ENCODE assay signal across 9 cellular contexts in the genomic region with DNA sequence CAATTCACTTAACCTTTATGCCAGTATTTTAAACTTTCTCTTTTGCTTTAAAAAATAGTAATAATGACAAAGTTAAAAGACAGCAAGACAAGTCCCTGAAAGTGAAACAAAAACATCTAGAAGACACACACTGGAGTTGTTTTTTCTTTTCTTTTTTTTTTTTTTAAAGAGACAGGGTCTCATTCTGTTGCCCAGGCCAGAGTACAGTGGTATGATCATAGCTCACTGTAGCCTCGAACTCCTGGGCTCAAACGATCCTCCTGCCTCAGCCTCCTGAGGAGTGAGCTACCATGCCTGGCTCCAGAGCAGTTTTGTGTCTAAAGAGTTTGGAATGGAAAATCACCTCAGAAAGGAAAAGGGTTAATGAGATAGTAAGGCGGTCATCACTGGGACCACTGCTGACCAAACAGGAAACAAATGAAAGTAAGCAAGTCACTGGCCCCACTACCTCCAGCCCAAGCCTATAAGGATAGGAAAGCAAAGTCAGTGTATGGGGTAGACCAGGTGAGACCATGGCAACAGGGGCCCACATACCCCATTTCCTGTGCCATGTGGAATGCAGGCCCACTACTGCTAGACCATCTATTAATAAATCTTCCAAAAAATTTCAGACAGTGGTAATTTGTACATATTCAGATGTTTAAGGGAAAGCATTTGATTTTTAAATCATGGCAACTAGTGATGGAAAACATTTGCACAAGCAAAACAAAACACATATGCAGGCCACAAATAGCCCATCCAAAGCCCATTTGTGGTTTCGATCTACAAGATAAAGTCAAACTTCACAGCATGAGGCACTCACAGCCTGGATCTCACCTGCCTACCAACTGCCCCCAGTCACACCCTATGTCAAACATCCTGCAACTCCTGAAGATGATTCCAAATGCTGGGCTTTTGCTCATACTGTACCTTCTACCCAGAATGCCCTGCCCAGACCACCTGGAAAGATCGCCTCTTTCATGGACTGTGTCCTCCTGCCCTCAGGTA.
DNase-seq lines count a peak whose midpoint lies in the region; ATAC-seq and TF ChIP-seq lines count a peak whose summit lies in the region.
"Had no signal": no experiment of that assay in that cellular context is flagged by ENCODE, and none has a peak within 500 bp of the region (broad histone marks: within the 10 kb centered on the region; RNA-seq: fewer than 3 reads in every experiment).

No MANE protein-coding gene starts in this region.

- H3K27me3 ChIP-seq in endodermal cell (ENCODE audit: control insufficient read depth, insufficient read depth, low read length, poor library complexity, severe bottlenecking) (no peaks in the 10 kb centered on the region), esophagus muscularis mucosa (no peaks in the 10 kb centered on the region)

- no peaks in the 10 kb centered on the region for H3K27me3 Mint-ChIP-seq in endodermal cell (ENCODE audit: insufficient read depth)

- no peak overlapping the region for H3K4me3 Mint-ChIP-seq in endodermal cell

- WGBS in endodermal cell (ENCODE audit: insufficient coverage in 1 of 2, insufficient read length in 1 of 2), 2 experiments: 85 to 87% methylated on average over 4 to 5 of the region's 5 CpGs
- WGBS in esophagus muscularis mucosa: 86% methylated on average over 5 of the region's 5 CpGs

- H3K27ac ChIP-seq in C4-2B (peak overlapping the region; percentile 52), endodermal cell (ENCODE audit: low read depth, low read length) (no peak overlapping the region), esophagus muscularis mucosa (replicated peaks in 1 of 4) (no peak overlapping the region)
- H3K27ac ChIP-seq: cardiac muscle cell had no signal

- TF ChIP-seq POLR2A in esophagus muscularis mucosa (IDR thresholded peaks at IDR 0.05; ENCODE audit: low read depth): no peak

- H3K9ac ChIP-seq in endodermal cell (ENCODE audit: extremely low read depth, low read length, poor library complexity, severe bottlenecking): no peak overlapping the region

- H3K36me3 ChIP-seq in endodermal cell (ENCODE audit: control insufficient read depth, insufficient read depth, low read length) (no peaks in the 10 kb centered on the region), esophagus muscularis mucosa (no peaks in the 10 kb centered on the region)
- H3K36me3 ChIP-seq: cardiac muscle cell had no signal

- H3K4me1 Mint-ChIP-seq in endodermal cell: peaks cover 42% of the 10 kb centered on the region

- intact Hi-C loops in esophagus muscularis mucosa (cut with DNase I): no loop called here

- H3K4me3 ChIP-seq in endodermal cell (ENCODE audit: low read length) (peak overlapping the region; percentile 44), esophagus muscularis mucosa (peak overlapping the region in 1 of 4 donors; percentile 12)
- H3K4me3 ChIP-seq: cardiac muscle cell had no signal

- H3K4me1 ChIP-seq in endodermal cell (ENCODE audit: control insufficient read depth, insufficient read depth, low read length) (peaks cover 10% of the 10 kb centered on the region), esophagus muscularis mucosa (peaks cover 0 to 9% (median 0%) of the 10 kb centered on the region in 4 donors)

- peaks cover 7% of the 10 kb centered on the region for H3K36me3 Mint-ChIP-seq in endodermal cell (ENCODE audit: low read depth)

- DNase-seq in endodermal cell (no peak), NCI-H226 (no peak), anterior cingulate cortex (lab: John Stamatoyannopoulos, UW) (no peak), SK-N-DZ (ENCODE audit: low spot score) (no peak), esophagus muscularis mucosa (ENCODE audit: extremely low spot score) (no peak)

- H3K9me3 ChIP-seq in endodermal cell (ENCODE audit: control insufficient read depth, low read length) (peaks cover 24% of the 10 kb centered on the region), esophagus muscularis mucosa (peaks cover 0 to 16% (median 7%) of the 10 kb centered on the region in 4 donors)

- ATAC-seq in GM19455 (IDR thresholded peaks at IDR 0.05; ENCODE audit: unreplicated experiment): peak; percentile 70
- ATAC-seq in HG03439 (IDR thresholded peaks at IDR 0.05; ENCODE audit: unreplicated experiment): peak; percentile 65

- peaks cover 20% of the 10 kb centered on the region for H3K9me3 Mint-ChIP-seq in endodermal cell

- TF ChIP-seq CTCF in C4-2B (conservative IDR thresholded peaks at IDR 0.05): no peak
- no peak for TF ChIP-seq CTCF in endodermal cell (conservative IDR thresholded peaks at IDR 0.05)
- TF ChIP-seq CTCF in esophagus muscularis mucosa (IDR thresholded peaks at IDR 0.05): no peak

- TF ChIP-seq EP300 in esophagus muscularis mucosa (IDR thresholded peaks at IDR 0.05): no peak

- H3K27ac Mint-ChIP-seq in endodermal cell: peak overlapping the region; percentile 65
